ENCODE assay signal across 2 cellular contexts in the genomic region with DNA sequence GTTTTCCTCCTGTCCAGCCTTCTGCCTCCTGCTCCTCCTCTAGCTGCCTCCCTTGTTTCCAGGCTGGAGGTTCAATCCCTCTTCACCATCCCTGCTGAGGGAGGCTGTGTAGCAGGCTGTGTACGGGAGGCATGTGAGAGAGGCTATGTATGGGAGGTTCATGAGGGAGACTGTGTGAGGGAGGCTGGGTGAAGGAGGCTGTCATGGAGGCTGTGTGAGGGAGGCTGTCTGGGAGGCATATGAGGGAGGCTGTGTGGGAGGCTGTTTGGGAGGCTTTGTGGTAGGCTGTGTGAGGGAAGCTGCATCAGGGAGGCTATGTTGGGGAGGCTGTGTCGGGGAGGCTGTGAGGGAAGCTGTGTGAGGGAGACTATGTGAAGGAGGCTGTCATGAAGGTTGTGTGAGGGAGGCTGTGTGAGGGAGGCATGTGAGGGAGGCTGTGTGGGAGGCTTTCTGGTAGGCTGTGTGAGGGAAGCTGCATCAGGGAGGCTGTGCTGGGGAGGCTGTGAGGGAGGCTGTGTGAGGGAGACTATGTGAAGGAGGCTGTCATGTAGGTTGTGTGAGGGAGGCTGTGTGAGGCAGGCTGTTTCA.
TF ChIP-seq lines count a peak whose summit lies in the region.

No MANE protein-coding gene starts in this region.

TF ChIP-seq in K562, 482 proteins besides CTCF, POLR2A, EP300 and RAD21 (continues in another document):
- TF ChIP-seq NBN (IDR thresholded peaks at IDR 0.05; ENCODE audit: low read depth) (no peak), CBFA2T2 (conservative IDR thresholded peaks at IDR 0.05) (no peak), SMARCA5 (IDR thresholded peaks at IDR 0.05) (peak; percentile 71; the same call in 1 of the 2 replicates), KAT8 (IDR thresholded peaks at IDR 0.05; ENCODE audit: low read depth) (no peak), NRF1 (conservative IDR thresholded peaks at IDR 0.05 in 1 of 2, IDR thresholded peaks at IDR 0.05 in 1 of 2) (no peak), RB1 (IDR thresholded peaks at IDR 0.05; ENCODE audit: low read depth) (no peak), ESRRA (IDR thresholded peaks at IDR 0.05; ENCODE audit: borderline replicate concordance, low read depth) (no peak), ZNF436 (CRISPR knock-in tag; IDR thresholded peaks at IDR 0.05) (no peak), ATF7 (IDR thresholded peaks at IDR 0.05) (no peak), ELK1 (CRISPR knock-in tag; IDR thresholded peaks at IDR 0.05) (no peak), NR1H2 (CRISPR knock-in tag; IDR thresholded peaks at IDR 0.05) (no peak), ARID1B (IDR thresholded peaks at IDR 0.05) (no peak), CEBPG (CRISPR knock-in tag; IDR thresholded peaks at IDR 0.05) (no peak), CEBPG (tag; conservative IDR thresholded peaks at IDR 0.05 in 1 of 2, IDR thresholded peaks at IDR 0.05 in 1 of 2) (no peak), POLR2G (IDR thresholded peaks at IDR 0.05; ENCODE audit: low read depth, low read length) (no peak), CCAR2 (IDR thresholded peaks at IDR 0.05; ENCODE audit: low read depth, low read length) (no peak), CCNT2 (IDR thresholded peaks at IDR 0.05; ENCODE audit: borderline replicate concordance, extremely low read depth, insufficient read length, low read depth, low read length) (no peak), CHAMP1 (IDR thresholded peaks at IDR 0.05) (no peak), ARNT (IDR thresholded peaks at IDR 0.05) (no peak), ZBTB26 (CRISPR knock-in tag; IDR thresholded peaks at IDR 0.05) (0 out of 2 replicates have a peak, but pooled peaks have one; percentile 29), ZNF311 (CRISPR knock-in tag; IDR thresholded peaks at IDR 0.05) (no peak), BCOR (IDR thresholded peaks at IDR 0.05) (peak; percentile 31; the same call in 1 of the 2 replicates), FOXJ3 (CRISPR knock-in tag; IDR thresholded peaks at IDR 0.05) (no peak), ARID2 (IDR thresholded peaks at IDR 0.05) (no peak), TFAM (CRISPR knock-in tag; conservative IDR thresholded peaks at IDR 0.05) (no peak)
- TF ChIP-seq, protein P1, sequence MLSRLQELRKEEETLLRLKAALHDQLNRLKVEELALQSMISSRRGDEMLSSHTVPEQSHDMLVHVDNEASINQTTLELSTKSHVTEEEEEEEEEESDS (CRISPR knock-in tag; IDR thresholded peaks at IDR 0.05) = no peak
- TF ChIP-seq, protein P2, sequence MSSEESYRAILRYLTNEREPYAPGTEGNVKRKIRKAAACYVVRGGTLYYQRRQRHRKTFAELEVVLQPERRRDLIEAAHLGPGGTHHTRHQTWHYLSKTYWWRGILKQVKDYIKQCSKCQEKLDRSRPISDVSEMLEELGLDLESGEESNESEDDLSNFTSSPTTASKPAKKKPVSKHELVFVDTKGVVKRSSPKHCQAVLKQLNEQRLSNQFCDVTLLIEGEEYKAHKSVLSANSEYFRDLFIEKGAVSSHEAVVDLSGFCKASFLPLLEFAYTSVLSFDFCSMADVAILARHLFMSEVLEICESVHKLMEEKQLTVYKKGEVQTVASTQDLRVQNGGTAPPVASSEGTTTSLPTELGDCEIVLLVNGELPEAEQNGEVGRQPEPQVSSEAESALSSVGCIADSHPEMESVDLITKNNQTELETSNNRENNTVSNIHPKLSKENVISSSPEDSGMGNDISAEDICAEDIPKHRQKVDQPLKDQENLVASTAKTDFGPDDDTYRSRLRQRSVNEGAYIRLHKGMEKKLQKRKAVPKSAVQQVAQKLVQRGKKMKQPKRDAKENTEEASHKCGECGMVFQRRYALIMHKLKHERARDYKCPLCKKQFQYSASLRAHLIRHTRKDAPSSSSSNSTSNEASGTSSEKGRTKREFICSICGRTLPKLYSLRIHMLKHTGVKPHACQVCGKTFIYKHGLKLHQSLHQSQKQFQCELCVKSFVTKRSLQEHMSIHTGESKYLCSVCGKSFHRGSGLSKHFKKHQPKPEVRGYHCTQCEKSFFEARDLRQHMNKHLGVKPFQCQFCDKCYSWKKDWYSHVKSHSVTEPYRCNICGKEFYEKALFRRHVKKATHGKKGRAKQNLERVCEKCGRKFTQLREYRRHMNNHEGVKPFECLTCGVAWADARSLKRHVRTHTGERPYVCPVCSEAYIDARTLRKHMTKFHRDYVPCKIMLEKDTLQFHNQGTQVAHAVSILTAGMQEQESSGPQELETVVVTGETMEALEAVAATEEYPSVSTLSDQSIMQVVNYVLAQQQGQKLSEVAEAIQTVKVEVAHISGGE (CRISPR knock-in tag; IDR thresholded peaks at IDR 0.05) = no peak

TF ChIP-seq in HepG2, 621 proteins besides CTCF, POLR2A, EP300 and RAD21 (continues in another document):
- peak; percentile 88 for TF ChIP-seq ZNF280D (CRISPR knock-in tag; IDR thresholded peaks at IDR 0.05)
- peak; percentile 32; the same call in 1 of the 2 replicates for TF ChIP-seq SP4 (CRISPR knock-in tag; IDR thresholded peaks at IDR 0.05)
- TF ChIP-seq HOXA9 (CRISPR knock-in tag; IDR thresholded peaks at IDR 0.05; ENCODE audit: borderline replicate concordance) = peak; percentile 44; the same call in 1 of the 2 replicates
- TF ChIP-seq ZC3H4 (CRISPR knock-in tag; IDR thresholded peaks at IDR 0.05; ENCODE audit: borderline replicate concordance) = peak; percentile 43; the same call in 1 of the 2 replicates
- no peak for TF ChIP-seq YY1 (IDR thresholded peaks at IDR 0.05; ENCODE audit: insufficient read depth, insufficient replicate concordance, low read depth, low read length)
- peak; percentile 68; the same call in 1 of the 2 replicates for TF ChIP-seq CHD4 (IDR thresholded peaks at IDR 0.05; ENCODE audit: borderline replicate concordance, low read length)
- TF ChIP-seq JUNB (CRISPR knock-in tag; IDR thresholded peaks at IDR 0.05; ENCODE audit: borderline replicate concordance) = peak; percentile 66
- TF ChIP-seq, protein P3, sequence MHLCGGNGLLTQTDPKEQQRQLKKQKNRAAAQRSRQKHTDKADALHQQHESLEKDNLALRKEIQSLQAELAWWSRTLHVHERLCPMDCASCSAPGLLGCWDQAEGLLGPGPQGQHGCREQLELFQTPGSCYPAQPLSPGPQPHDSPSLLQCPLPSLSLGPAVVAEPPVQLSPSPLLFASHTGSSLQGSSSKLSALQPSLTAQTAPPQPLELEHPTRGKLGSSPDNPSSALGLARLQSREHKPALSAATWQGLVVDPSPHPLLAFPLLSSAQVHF (CRISPR knock-in tag; IDR thresholded peaks at IDR 0.05) = 0 out of 2 replicates have a peak, but pooled peaks have one; percentile 61
- TF ChIP-seq NRL (CRISPR knock-in tag; IDR thresholded peaks at IDR 0.05; ENCODE audit: borderline replicate concordance) = 0 out of 2 replicates have a peak, but pooled peaks have one; percentile 54
- 0 out of 2 replicates have a peak, but pooled peaks have one; percentile 7 for TF ChIP-seq HHEX (CRISPR knock-in tag; IDR thresholded peaks at IDR 0.05)
- TF ChIP-seq ZNF672 (CRISPR knock-in tag; IDR thresholded peaks at IDR 0.05) = 0 out of 2 replicates have a peak, but pooled peaks have one; percentile 48
- TF ChIP-seq, protein P4, sequence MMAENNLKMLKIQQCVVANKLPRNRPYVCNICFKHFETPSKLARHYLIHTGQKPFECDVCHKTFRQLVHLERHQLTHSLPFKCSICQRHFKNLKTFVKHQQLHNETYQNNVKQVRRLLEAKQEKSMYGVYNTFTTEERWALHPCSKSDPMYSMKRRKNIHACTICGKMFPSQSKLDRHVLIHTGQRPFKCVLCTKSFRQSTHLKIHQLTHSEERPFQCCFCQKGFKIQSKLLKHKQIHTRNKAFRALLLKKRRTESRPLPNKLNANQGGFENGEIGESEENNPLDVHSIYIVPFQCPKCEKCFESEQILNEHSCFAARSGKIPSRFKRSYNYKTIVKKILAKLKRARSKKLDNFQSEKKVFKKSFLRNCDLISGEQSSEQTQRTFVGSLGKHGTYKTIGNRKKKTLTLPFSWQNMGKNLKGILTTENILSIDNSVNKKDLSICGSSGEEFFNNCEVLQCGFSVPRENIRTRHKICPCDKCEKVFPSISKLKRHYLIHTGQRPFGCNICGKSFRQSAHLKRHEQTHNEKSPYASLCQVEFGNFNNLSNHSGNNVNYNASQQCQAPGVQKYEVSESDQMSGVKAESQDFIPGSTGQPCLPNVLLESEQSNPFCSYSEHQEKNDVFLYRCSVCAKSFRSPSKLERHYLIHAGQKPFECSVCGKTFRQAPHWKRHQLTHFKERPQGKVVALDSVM (CRISPR knock-in tag; IDR thresholded peaks at IDR 0.05) = peak; percentile 100
- TF ChIP-seq ZNF446 (CRISPR knock-in tag; IDR thresholded peaks at IDR 0.05) = 0 out of 2 replicates have a peak, but pooled peaks have one; percentile 15
- 0 out of 2 replicates have a peak, but pooled peaks have one; percentile 57 for TF ChIP-seq HOXA7 (CRISPR knock-in tag; IDR thresholded peaks at IDR 0.05)
- TF ChIP-seq ZNF646 (CRISPR knock-in tag; IDR thresholded peaks at IDR 0.05) = 0 out of 2 replicates have a peak, but pooled peaks have one; percentile 6
- peak; percentile 44 for TF ChIP-seq ASH2L (IDR thresholded peaks at IDR 0.05; ENCODE audit: insufficient read length, low read depth, low read length)
- TF ChIP-seq ZNF589 (CRISPR knock-in tag; conservative IDR thresholded peaks at IDR 0.05) = 0 out of 2 replicates have a peak, but pooled peaks have one; percentile 68
- TF ChIP-seq ETV6 (CRISPR knock-in tag; conservative IDR thresholded peaks at IDR 0.05) = no peak
- TF ChIP-seq ZNF264 (CRISPR knock-in tag; IDR thresholded peaks at IDR 0.05) = no peak
- TF ChIP-seq, protein P5, sequence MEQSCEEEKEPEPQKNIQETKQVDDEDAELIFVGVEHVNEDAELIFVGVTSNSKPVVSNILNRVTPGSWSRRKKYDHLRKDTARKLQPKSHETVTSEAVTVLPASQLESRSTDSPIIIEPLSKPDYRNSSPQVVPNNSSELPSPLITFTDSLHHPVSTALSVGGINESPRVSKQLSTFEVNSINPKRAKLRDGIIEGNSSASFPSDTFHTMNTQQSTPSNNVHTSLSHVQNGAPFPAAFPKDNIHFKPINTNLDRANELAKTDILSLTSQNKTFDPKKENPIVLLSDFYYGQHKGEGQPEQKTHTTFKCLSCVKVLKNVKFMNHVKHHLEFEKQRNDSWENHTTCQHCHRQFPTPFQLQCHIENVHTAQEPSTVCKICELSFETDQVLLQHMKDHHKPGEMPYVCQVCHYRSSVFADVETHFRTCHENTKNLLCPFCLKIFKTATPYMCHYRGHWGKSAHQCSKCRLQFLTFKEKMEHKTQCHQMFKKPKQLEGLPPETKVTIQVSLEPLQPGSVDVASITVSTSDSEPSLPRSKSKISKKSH (CRISPR knock-in tag; IDR thresholded peaks at IDR 0.05; ENCODE audit: borderline replicate concordance) = 0 out of 2 replicates have a peak, but pooled peaks have one; percentile 47
- TF ChIP-seq ZBTB38 (CRISPR knock-in tag; IDR thresholded peaks at IDR 0.05) = 0 out of 2 replicates have a peak, but pooled peaks have one; percentile 6
